29 cellular contexts compared by ENCODE assay signal in genomic region chr1:84101204-84101603, GRCh38.
"Had no signal": no experiment of that assay in that cellular context is flagged by ENCODE, and none has a peak within 500 bp of the region (broad histone marks: within the 10 kb centered on the region; RNA-seq: fewer than 3 reads in every experiment).

No MANE protein-coding gene starts in this region.

- H3K27ac ChIP-seq: ascending aorta, body of pancreas, RWPE1 had no signal

- H3K27me3 Mint-ChIP-seq: activated CD8-positive, alpha-beta memory T cell treated with anti-CD3 and anti-CD28 coated beads, Interleukin-2, amount 10 ng/mL, durations not matched to agents 7 days and 5 days; activated naive CD8-positive, alpha-beta T cell treated with anti-CD3 and anti-CD28 coated beads, Interleukin-2, amount 50 U/mL, for 24 hours; activated T-cell treated with anti-CD3 and anti-CD28 coated beads, Interleukin-2, amount 50 U/mL, for 24 hours; T-helper 17 cell had no signal

- H3K27ac Mint-ChIP-seq: activated CD8-positive, alpha-beta memory T cell treated with anti-CD3 and anti-CD28 coated beads, Interleukin-2, amount 10 ng/mL, durations not matched to agents 7 days and 5 days; activated naive CD4-positive, alpha-beta T cell treated with anti-CD3 and anti-CD28 coated beads, Interleukin-2, amount 50 U/mL, for 72 hours; activated naive CD8-positive, alpha-beta T cell treated with anti-CD3 and anti-CD28 coated beads, Interleukin-2, amount 50 U/mL, for 24 hours; activated T-cell treated with anti-CD3 and anti-CD28 coated beads, Interleukin-2, amount 50 U/mL, for 24 hours; T-helper 17 cell; WTC11 had no signal

- H3K36me3 Mint-ChIP-seq: activated naive CD4-positive, alpha-beta T cell treated with anti-CD3 and anti-CD28 coated beads, Interleukin-2, amount 50 U/mL, for 72 hours had no signal

- H3K36me3 ChIP-seq: ascending aorta had no signal

- H3K4me3 ChIP-seq: ascending aorta, body of pancreas had no signal

- H3K27me3 ChIP-seq: ascending aorta, body of pancreas had no signal

- H3K4me3 Mint-ChIP-seq: activated CD8-positive, alpha-beta memory T cell treated with anti-CD3 and anti-CD28 coated beads, Interleukin-2, amount 10 ng/mL, durations not matched to agents 7 days and 5 days; activated naive CD8-positive, alpha-beta T cell treated with anti-CD3 and anti-CD28 coated beads, Interleukin-2, amount 50 U/mL, for 24 hours; activated T-cell treated with anti-CD3 and anti-CD28 coated beads, Interleukin-2, amount 50 U/mL, for 24 hours; T-helper 17 cell; WTC11 had no signal

- FAIRE-seq: bronchial epithelial cell had no signal

- H3K9me3 Mint-ChIP-seq: activated naive CD4-positive, alpha-beta T cell treated with anti-CD3 and anti-CD28 coated beads, Interleukin-2, amount 50 U/mL, for 72 hours; activated naive CD8-positive, alpha-beta T cell treated with anti-CD3 and anti-CD28 coated beads, Interleukin-2, amount 50 U/mL, for 24 hours; activated T-cell treated with anti-CD3 and anti-CD28 coated beads, Interleukin-2, amount 50 U/mL, for 24 hours had no signal

- DNase-seq: activated CD4-positive, alpha-beta T cell treated with anti-CD3 and anti-CD28 coated beads for 48 hours; activated CD4-positive, alpha-beta T cell treated with anti-CD3 and anti-CD28 coated beads, Interleukin-2, amount 50 U/mL, for 4 hours; activated CD4-positive, CD25-positive, alpha-beta regulatory T cell treated with anti-CD3 and anti-CD28 coated beads, Interleukin-2, amount 50 U/mL, for 72 hours; activated CD8-positive, alpha-beta memory T cell treated with anti-CD3 and anti-CD28 coated beads, Interleukin-2, amount 10 ng/mL, durations not matched to agents 7 days and 5 days; activated effector memory CD4-positive, alpha-beta T cell treated with anti-CD3 and anti-CD28 coated beads, Interleukin-2, amount 50 U/mL, for 16 hours; activated naive CD4-positive, alpha-beta T cell treated with Interleukin-2 at 50 U/mL for 16 hours; activated naive CD8-positive, alpha-beta T cell treated with anti-CD3 and anti-CD28 coated beads, Interleukin-2, amount 50 U/mL, for 24 hours; activated T-cell treated with anti-CD3 and anti-CD28 coated beads, Interleukin-2, amount 50 U/mL, for 24 hours; amniotic stem cell; body of pancreas; central memory CD4-positive, alpha-beta T cell; Kasumi-1; KBM-7; NCI-H1092; NCI-H1417; NCI-H1930; NCI-H2171; NCI-H2227 treated with DMSO at 0.1 percent for 48 hours; NCI-H526; NCI-H82; SHP77; T-helper 17 cell; T-helper 9 cell had no signal

- ATAC-seq: activated CD8-positive, alpha-beta memory T cell treated with anti-CD3 and anti-CD28 coated beads, Interleukin-2, amount 10 ng/mL, durations not matched to agents 7 days and 5 days; activated naive CD4-positive, alpha-beta T cell treated with anti-CD3 and anti-CD28 coated beads, Interleukin-2, amount 50 U/mL, for 72 hours; activated naive CD8-positive, alpha-beta T cell treated with anti-CD3 and anti-CD28 coated beads, Interleukin-2, amount 50 U/mL, for 24 hours; body of pancreas; Panc1; T-helper 17 cell; WTC11 had no signal

- H3K9me3 ChIP-seq: ascending aorta, body of pancreas had no signal
